17 cellular contexts compared by ENCODE assay signal in the genomic region with DNA sequence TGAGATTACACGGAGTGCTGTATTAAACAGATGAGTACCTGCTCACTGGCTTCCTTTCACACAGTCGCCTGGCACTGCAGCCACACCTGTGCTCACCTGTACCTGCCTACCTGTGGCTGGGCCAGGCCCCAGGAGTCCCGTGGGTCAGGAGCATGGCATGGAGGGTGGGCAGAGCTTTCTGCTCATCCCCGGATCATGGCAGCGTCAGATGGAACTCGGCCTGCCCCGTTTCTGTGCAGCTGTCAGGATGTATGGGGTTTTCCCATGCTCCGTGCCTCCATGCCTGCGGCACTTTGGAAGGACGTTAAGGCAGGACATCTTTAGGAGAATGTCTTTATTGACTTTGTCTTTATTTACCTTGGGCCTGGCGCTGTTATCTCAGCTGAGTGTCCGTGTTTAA.
DNase-seq lines count a peak whose midpoint lies in the region; ATAC-seq and TF ChIP-seq lines count a peak whose summit lies in the region.
"Had no signal": no experiment of that assay in that cellular context is flagged by ENCODE, and none has a peak within 500 bp of the region (broad histone marks: within the 10 kb centered on the region; RNA-seq: fewer than 3 reads in every experiment).

No MANE protein-coding gene starts in this region.

- no peak for ATAC-seq in activated CD4-positive, CD25-positive, alpha-beta regulatory T cell treated with anti-CD3 and anti-CD28 coated beads, Interleukin-2, amount 50 U/mL, for 24 hours
- ATAC-seq: HCT116 had no signal

- no peaks in the 10 kb centered on the region for H3K27me3 ChIP-seq in AG04450 (ENCODE audit: control insufficient read depth, insufficient read depth, low read length)
- H3K27me3 ChIP-seq in vagina = no peaks in the 10 kb centered on the region

- peaks cover 34% of the 10 kb centered on the region for H3K9me3 ChIP-seq in AG04450 (ENCODE audit: control insufficient read depth, insufficient read depth, low read length)
- no peaks in the 10 kb centered on the region for H3K9me3 ChIP-seq in vagina

- TF ChIP-seq CTCF in AG04450 (IDR thresholded peaks at IDR 0.05; ENCODE audit: low read depth, low read length) = no peak
- no peak for TF ChIP-seq CTCF in nephron progenitor cell (IDR thresholded peaks at IDR 0.05)
- no peak for TF ChIP-seq CTCF in vagina (IDR thresholded peaks at IDR 0.05)

- no peak for TF ChIP-seq POLR2A in vagina (IDR thresholded peaks at IDR 0.05)

- H3K36me3 ChIP-seq in vagina = no peaks in the 10 kb centered on the region

- CTCF ChIA-PET in AG04450 (lab: Charles Lee) = no interaction called here

- intact Hi-C loops in vagina (cut with DNase I) = no loop called here

- H3K27me3 Mint-ChIP-seq in nephron progenitor cell (ENCODE audit: low read depth, poor library complexity) = no peaks in the 10 kb centered on the region
- H3K27me3 Mint-ChIP-seq: CD4-positive, alpha-beta memory T cell had no signal

- H3K27ac ChIP-seq in AG04450 (ENCODE audit: low read depth, low read length) = peak overlapping the region; percentile 11
- no peak overlapping the region for H3K27ac ChIP-seq in vagina
- H3K27ac ChIP-seq: HL-60 had no signal

- H3K4me3 Mint-ChIP-seq in nephron progenitor cell = no peak overlapping the region
- H3K4me3 Mint-ChIP-seq: CD14-positive monocyte; CD4-positive, alpha-beta memory T cell; GM23338; HFFc6 had no signal

- H3K4me3 ChIP-seq in AG04450 (ENCODE audit: low read depth, low read length) = no peak overlapping the region
- no peak overlapping the region for H3K4me3 ChIP-seq in vagina
- H3K4me3 ChIP-seq: GM23338 had no signal

- peak overlapping the region; percentile 32 for H3K27ac Mint-ChIP-seq in nephron progenitor cell
- H3K27ac Mint-ChIP-seq: CD14-positive monocyte; CD4-positive, alpha-beta memory T cell; GM23338; HFFc6 had no signal

- DNase-seq in AG04450 (ENCODE audit: low read depth, low spot score) (no peak), COLO668 (lab: John Stamatoyannopoulos, UW; ENCODE audit: unreplicated experiment) (peak; percentile 48), NCI-H345 treated with DMSO at 0.1 percent for 48 hours (lab: John Stamatoyannopoulos, UW; ENCODE audit: unreplicated experiment) (peak; percentile 2), nephron progenitor cell (no peak), foreskin melanocyte (no peak), vagina (ENCODE audit: extremely low spot score in 2 of 2) (no peak)
- DNase-seq: AML-193, Calu3, DMS79 treated with DMSO at 0.1 percent for 48 hours, GF-D8, HFFc6 had no signal

- POLR2A ChIA-PET in AG04450 (lab: Yijun Ruan, JAX) = no interaction called here

- peaks cover 21% of the 10 kb centered on the region for H3K36me3 Mint-ChIP-seq in nephron progenitor cell (ENCODE audit: low read depth)
- H3K36me3 Mint-ChIP-seq: CD14-positive monocyte had no signal

- H3K9me3 Mint-ChIP-seq in nephron progenitor cell = peaks cover 19% of the 10 kb centered on the region
- H3K9me3 Mint-ChIP-seq: GM23338 had no signal

- H3K4me1 ChIP-seq in vagina = no peaks in the 10 kb centered on the region

- H3K4me1 Mint-ChIP-seq in nephron progenitor cell = peaks cover 8% of the 10 kb centered on the region
- H3K4me1 Mint-ChIP-seq: CD14-positive monocyte had no signal

Comparison
In these comparisons a context has a peak if more than half of its experiments do, and no peak if none do; other contexts are left out.
1. DNase-seq: peak in COLO668 (single experiment) and NCI-H345 treated with DMSO at 0.1 percent for 48 hours (single experiment); none in AG04450 (single experiment), nephron progenitor cell (single experiment), foreskin melanocyte (single experiment) and vagina (0 of 2).